20 cellular contexts compared by ENCODE assay signal in the genomic region with DNA sequence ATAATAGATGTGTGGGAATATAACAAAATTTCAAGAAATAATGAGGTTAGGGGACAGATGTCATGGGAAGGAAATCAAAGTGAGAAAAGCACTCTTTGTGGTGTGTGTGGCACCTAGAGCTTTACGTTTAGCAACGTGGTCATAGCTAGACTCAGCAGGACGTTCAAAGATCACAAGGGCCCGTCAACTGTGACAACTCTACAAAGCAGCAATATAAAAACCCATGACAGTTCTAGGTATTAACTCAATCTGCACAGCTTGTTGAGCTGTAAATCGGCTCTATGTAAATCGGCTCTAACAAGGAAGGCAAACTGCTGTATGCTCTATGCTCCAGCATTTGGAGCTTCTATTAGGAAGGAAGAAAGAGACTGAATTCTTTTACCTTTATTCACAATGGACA.
DNase-seq lines count a peak whose midpoint lies in the region; ATAC-seq and TF ChIP-seq lines count a peak whose summit lies in the region.
"Had no signal": no experiment of that assay in that cellular context is flagged by ENCODE, and none has a peak within 500 bp of the region (broad histone marks: within the 10 kb centered on the region; RNA-seq: fewer than 3 reads in every experiment).

No MANE protein-coding gene starts in this region.

- no peaks in the 10 kb centered on the region for H3K27me3 Mint-ChIP-seq in CD8-positive, alpha-beta memory T cell
- H3K27me3 Mint-ChIP-seq in T-cell, result no peaks in the 10 kb centered on the region
- peaks cover 4% of the 10 kb centered on the region for H3K27me3 Mint-ChIP-seq in endothelial cell (ENCODE audit: unreplicated experiment)
- H3K27me3 Mint-ChIP-seq: B cell had no signal

- peaks cover 20% of the 10 kb centered on the region for H3K36me3 ChIP-seq in CD8-positive, alpha-beta memory T cell (ENCODE audit: insufficient read depth, low read length)
- peaks cover 40% of the 10 kb centered on the region for H3K36me3 ChIP-seq in osteoblast (ENCODE audit: insufficient read depth, low read length)

- no peaks in the 10 kb centered on the region for H4K20me1 ChIP-seq in osteoblast (ENCODE audit: insufficient read depth, low read length)

- intact Hi-C loops in dorsolateral prefrontal cortex (cut with DNase I), result no loop called here

- H3K36me3 Mint-ChIP-seq in CD8-positive, alpha-beta memory T cell, result peaks cover 3 to 83% (median 16%) of the 10 kb centered on the region in 3 donors
- H3K36me3 Mint-ChIP-seq in T-cell, result peaks cover 38% of the 10 kb centered on the region
- peaks cover 32% of the 10 kb centered on the region for H3K36me3 Mint-ChIP-seq in endothelial cell (ENCODE audit: low read depth, unreplicated experiment)

- H3K79me2 ChIP-seq in osteoblast (ENCODE audit: insufficient read depth, low read length), result no peaks in the 10 kb centered on the region

- H3K27ac Mint-ChIP-seq in CD8-positive, alpha-beta memory T cell, result peak overlapping the region in 7 of 8 donors; percentile 4 to 80 (median 46)
- H3K27ac Mint-ChIP-seq in T-cell (peak overlapping the region; percentile 36 to 40), endothelial cell (ENCODE audit: unreplicated experiment) (no peak overlapping the region)
- H3K27ac Mint-ChIP-seq: B cell, GM23338 had no signal

- no peak overlapping the region for H3K27ac ChIP-seq in CD8-positive, alpha-beta memory T cell (ENCODE audit: low read depth, low read length)
- H3K27ac ChIP-seq in dorsolateral prefrontal cortex (peak overlapping the region in 57 of 59 donors; percentile 8 to 86 (median 70)), osteoblast (ENCODE audit: low read depth, low read length) (peak overlapping the region; percentile 15)
- H3K27ac ChIP-seq: breast epithelium, esophagus squamous epithelium, left lung, pancreas, testis had no signal

- peaks cover 6% of the 10 kb centered on the region for H3K4me1 ChIP-seq in CD8-positive, alpha-beta memory T cell (ENCODE audit: insufficient read depth, low read length)
- peaks cover 6% of the 10 kb centered on the region for H3K4me1 ChIP-seq in osteoblast (ENCODE audit: insufficient read depth, low read length)
- H3K4me1 ChIP-seq: breast epithelium, pancreas, testis had no signal

- H3K9me3 ChIP-seq in CD8-positive, alpha-beta memory T cell (ENCODE audit: low read length), result no peaks in the 10 kb centered on the region
- no peaks in the 10 kb centered on the region for H3K9me3 ChIP-seq in osteoblast (ENCODE audit: low read depth, low read length)
- H3K9me3 ChIP-seq: breast epithelium, esophagus squamous epithelium, left lung, pancreas, testis had no signal

- POLR2A ChIA-PET in CD8-positive, alpha-beta memory T cell (lab: Charles Lee), result no interaction called here
- POLR2A ChIA-PET in T-cell (lab: Charles Lee), result interaction anchor here in 1 of 2 donors (0.8 kb wide), 1 partner anchor 40 kb away, joined by 3 read pairs; no protein-coding TSS in a partner anchor

- H3K9me3 Mint-ChIP-seq in CD8-positive, alpha-beta memory T cell, result no peaks in the 10 kb centered on the region
- H3K9me3 Mint-ChIP-seq in T-cell, result no peaks in the 10 kb centered on the region
- no peaks in the 10 kb centered on the region for H3K9me3 Mint-ChIP-seq in endothelial cell (ENCODE audit: unreplicated experiment)
- H3K9me3 Mint-ChIP-seq: GM23338 had no signal

- H3K4me3 ChIP-seq in CD8-positive, alpha-beta memory T cell (ENCODE audit: low read length), result no peak overlapping the region
- H3K4me3 ChIP-seq in dorsolateral prefrontal cortex (peak overlapping the region in 3 of 59 donors; percentile 3 to 50 (median 33)), osteoblast (ENCODE audit: insufficient read depth, low read length) (no peak overlapping the region)
- H3K4me3 ChIP-seq: breast epithelium, esophagus squamous epithelium, GM23338, left lung, pancreas, testis had no signal

- H2AFZ ChIP-seq in osteoblast (ENCODE audit: low read length), result no peak overlapping the region
- H2AFZ ChIP-seq: GM23338 had no signal

- CTCF ChIA-PET in CD8-positive, alpha-beta memory T cell (lab: Charles Lee), result interaction anchor here (1.4 to 2.4 kb wide), 2 partner anchors 20 to 32 kb away, joined by 3 to 8 read pairs; no protein-coding TSS in a partner anchor
- CTCF ChIA-PET in T-cell (lab: Charles Lee), result interaction anchor here in 1 of 2 donors (0.6 kb wide), 1 partner anchor 80 kb away, joined by 3 read pairs; no protein-coding TSS in a partner anchor

- H3K27me3 ChIP-seq in CD8-positive, alpha-beta memory T cell (ENCODE audit: insufficient read depth, low read length, poor library complexity, severe bottlenecking), result no peaks in the 10 kb centered on the region
- H3K27me3 ChIP-seq in dorsolateral prefrontal cortex, result no peaks in the 10 kb centered on the region
- no peaks in the 10 kb centered on the region for H3K27me3 ChIP-seq in osteoblast (ENCODE audit: insufficient read depth, low read length)
- H3K27me3 ChIP-seq: breast epithelium, esophagus squamous epithelium, left lung, pancreas, testis had no signal

- H3K4me1 Mint-ChIP-seq in CD8-positive, alpha-beta memory T cell, result peaks cover 13 to 21% (median 20%) of the 10 kb centered on the region in 3 donors
- peaks cover 5 to 15% (median 5%) of the 10 kb centered on the region in 3 donors for H3K4me1 Mint-ChIP-seq in T-cell
- peaks cover 19% of the 10 kb centered on the region for H3K4me1 Mint-ChIP-seq in endothelial cell (ENCODE audit: unreplicated experiment)
- H3K4me1 Mint-ChIP-seq: GM23338 had no signal

- H3K4me2 ChIP-seq in osteoblast (ENCODE audit: insufficient read depth, low read length), result no peak overlapping the region
- H3K4me2 ChIP-seq: GM23338 had no signal

- ATAC-seq in T-cell (replicated peaks in 1 of 4) (no peak), HG02981 (IDR thresholded peaks at IDR 0.05; ENCODE audit: unreplicated experiment) (no peak), GM21723 (IDR thresholded peaks at IDR 0.05; ENCODE audit: unreplicated experiment) (no peak)
- ATAC-seq: GM23338, left lung, Panc1, pancreas had no signal

- no peak for DNase-seq in CD8-positive, alpha-beta memory T cell
- DNase-seq in T-cell, result no peak
- DNase-seq in dorsolateral prefrontal cortex, result no peak
- DNase-seq in osteoblast (ENCODE audit: insufficient read length, low spot score, missing footprints), result no peak
- DNase-seq in endothelial cell (ENCODE audit: low spot score), result no peak
- DNase-seq: activated naive CD4-positive, alpha-beta T cell treated with Interleukin-2 at 50 U/mL for 16 hours; esophagus squamous epithelium; GDM1; left lung; NCI-H1694; NCI-H774; pancreas; stimulated activated CD4-positive, alpha-beta T cell treated with anti-CD3 and anti-CD28 coated beads, Interleukin-4, amount 100 ng/mL, for 24 hours; testis had no signal

- TF ChIP-seq CTCF in dorsolateral prefrontal cortex (IDR thresholded peaks at IDR 0.05 in 54 of 56, conservative IDR thresholded peaks at IDR 0.05 in 2 of 56; ENCODE audit: low read depth in 1 of 56, partially characterized antibody in 56 of 56), result no peak
- no peak for TF ChIP-seq CTCF in osteoblast (IDR thresholded peaks at IDR 0.05; ENCODE audit: extremely low read depth, low read depth, low read length)
- no peak for TF ChIP-seq CTCF in endothelial cell (IDR thresholded peaks at IDR 0.05; ENCODE audit: unreplicated experiment)

- no peak overlapping the region for H3K4me3 Mint-ChIP-seq in CD8-positive, alpha-beta memory T cell
- H3K4me3 Mint-ChIP-seq in T-cell, result no peak overlapping the region
- H3K4me3 Mint-ChIP-seq in endothelial cell (ENCODE audit: unreplicated experiment), result no peak overlapping the region
- H3K4me3 Mint-ChIP-seq: B cell, GM23338 had no signal
